Comparison of ENCODE assay signal across 8 cellular contexts in the genomic region with DNA sequence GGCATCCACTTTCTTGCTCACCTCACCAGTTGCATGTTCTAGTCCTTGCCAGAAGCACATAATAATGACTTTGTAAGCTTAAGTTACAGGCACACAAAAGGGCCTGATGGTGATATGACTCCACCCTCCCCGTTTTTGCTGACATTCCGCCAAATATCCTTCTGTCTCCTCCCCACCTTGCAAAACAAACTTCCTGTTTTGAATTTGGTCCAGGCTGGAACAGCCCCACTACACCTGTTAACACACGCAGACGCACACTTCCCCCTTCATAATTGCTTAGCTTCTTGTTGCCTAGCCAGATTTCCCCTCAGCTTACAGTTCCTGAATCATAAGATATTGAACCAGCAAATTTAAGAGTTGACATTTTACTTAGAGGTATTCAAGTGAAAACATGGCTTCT. TPM values are rescaled to one million over a fixed set of nuclear protein-coding genes. Genes with fewer than 3 reads are reported as not detected.
DNase-seq lines count a peak whose midpoint lies in the region; ATAC-seq and TF ChIP-seq lines count a peak whose summit lies in the region.

A gene with protein sequence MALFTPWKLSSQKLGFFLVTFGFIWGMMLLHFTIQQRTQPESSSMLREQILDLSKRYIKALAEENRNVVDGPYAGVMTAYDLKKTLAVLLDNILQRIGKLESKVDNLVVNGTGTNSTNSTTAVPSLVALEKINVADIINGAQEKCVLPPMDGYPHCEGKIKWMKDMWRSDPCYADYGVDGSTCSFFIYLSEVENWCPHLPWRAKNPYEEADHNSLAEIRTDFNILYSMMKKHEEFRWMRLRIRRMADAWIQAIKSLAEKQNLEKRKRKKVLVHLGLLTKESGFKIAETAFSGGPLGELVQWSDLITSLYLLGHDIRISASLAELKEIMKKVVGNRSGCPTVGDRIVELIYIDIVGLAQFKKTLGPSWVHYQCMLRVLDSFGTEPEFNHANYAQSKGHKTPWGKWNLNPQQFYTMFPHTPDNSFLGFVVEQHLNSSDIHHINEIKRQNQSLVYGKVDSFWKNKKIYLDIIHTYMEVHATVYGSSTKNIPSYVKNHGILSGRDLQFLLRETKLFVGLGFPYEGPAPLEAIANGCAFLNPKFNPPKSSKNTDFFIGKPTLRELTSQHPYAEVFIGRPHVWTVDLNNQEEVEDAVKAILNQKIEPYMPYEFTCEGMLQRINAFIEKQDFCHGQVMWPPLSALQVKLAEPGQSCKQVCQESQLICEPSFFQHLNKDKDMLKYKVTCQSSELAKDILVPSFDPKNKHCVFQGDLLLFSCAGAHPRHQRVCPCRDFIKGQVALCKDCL (plus strand): TSS at position 269 of the 400 bp plus-strand sequence. CDS start 332 bp downstream, outside the sequence.

- DNase-seq in T-helper 2 cell, result no peak
- DNase-seq in SK-MEL-5 (ENCODE audit: low read depth, low spot score), result no peak
- DNase-seq in right cardiac atrium, result no peak
- DNase-seq in upper lobe of left lung, result peak in 1 of 2 donors; percentile 56
- DNase-seq in hypothalamus (lab: John Stamatoyannopoulos, UW), result no peak

- H3K27me3 ChIP-seq in right cardiac atrium (ENCODE audit: control insufficient read depth, insufficient read depth) (no peaks in the 10 kb centered on the region), upper lobe of left lung (no peaks in the 10 kb centered on the region)

- WGBS in right cardiac atrium, result 43% methylated on average over 4 of the region's 4 CpGs
- 33 to 40% methylated on average over 4 of the region's 4 CpGs for WGBS in upper lobe of left lung, 2 donors

- H3K4me3 ChIP-seq in right cardiac atrium (ENCODE audit: low read length) (no peak within 1 kb of the TSS), upper lobe of left lung (no peak within 1 kb of the TSS)

- H3K36me3 ChIP-seq in upper lobe of left lung, result peaks cover 0 to 4% (median 2%) of the 10 kb centered on the region in 4 donors

- ATAC-seq in HG03432 (IDR thresholded peaks at IDR 0.05; ENCODE audit: unreplicated experiment) (peak; percentile 16), right cardiac atrium (no peak), upper lobe of left lung (ENCODE audit: low FRiP score in 2 of 2) (peak in 1 of 2 donors; percentile 34), GM21381 (IDR thresholded peaks at IDR 0.05; ENCODE audit: unreplicated experiment) (no peak)

- H3K27ac ChIP-seq in right cardiac atrium (ENCODE audit: low read length), result peak within 1 kb of the TSS; percentile 25
- H3K27ac ChIP-seq in upper lobe of left lung, result peak within 1 kb of the TSS in 1 of 4 donors; percentile 33

- intact Hi-C loops in T-helper 2 cell treated with Interferon-gamma antibody and Interleukin-4, amounts not matched to agents 100 ng/mL and 5 ng/mL, for 36 hours (cut with micrococcal nuclease), result no loop called here
- intact Hi-C loops in right cardiac atrium (cut with DNase I), result loop anchor here in 2 of 4 donors (5.0 to 10.0 kb wide), 2 partner anchors 137 to 151 kb away; no protein-coding TSS in a partner anchor

- in situ Hi-C loops in SK-MEL-5 (cut with HindIII; ENCODE audit: low pct_unique_long_range_greater_than_20kb, low sequenced_read_pairs), result no loop called here

- TF ChIP-seq POLR2A in upper lobe of left lung (IDR thresholded peaks at IDR 0.05), result no peak

- no peak for TF ChIP-seq EP300 in upper lobe of left lung (IDR thresholded peaks at IDR 0.05)

- H3K4me1 ChIP-seq in right cardiac atrium (ENCODE audit: control insufficient read depth, insufficient read depth, low read length), result peaks cover 27% of the 10 kb centered on the region
- peaks cover 6 to 32% (median 20%) of the 10 kb centered on the region in 4 donors for H3K4me1 ChIP-seq in upper lobe of left lung

- H3K9me3 ChIP-seq in right cardiac atrium (ENCODE audit: control insufficient read depth, low read length) (no peaks in the 10 kb centered on the region), upper lobe of left lung (no peaks in the 10 kb centered on the region)

- no peak for TF ChIP-seq CTCF in upper lobe of left lung (IDR thresholded peaks at IDR 0.05)

RNA-seq across cellular contexts. Expression of the gene that starts here (rescaled TPM):
- total RNA-seq in T-helper 2 cell treated with Interferon-gamma antibody and Interleukin-4, amounts not matched to agents 100 ng/mL and 5 ng/mL, for 36 hours, result 18.6 and 20.5 TPM in 2 replicates
- total RNA-seq in SK-MEL-5 (2014; rRNA removed; shearing (Covaris generic)), result 23.4 and 24.7 TPM in 2 replicates
- 28.4 and 34.2 TPM in 2 replicates for polyA plus RNA-seq in SK-MEL-5 (2015; cell fraction: cytosol; rRNA removed)
- 12.3 and 14.8 TPM in 2 replicates for polyA plus RNA-seq in SK-MEL-5 (2015; cell fraction: nucleus; rRNA removed)
- total RNA-seq in right cardiac atrium (100 to 1,000 TPM; 112 to 156 (median 134) TPM), upper lobe of left lung (10 to 100 TPM; 25.3 to 65.5 (median 41.3) TPM)
- polyA plus RNA-seq in right cardiac atrium, result 29.0 TPM
